ENCODE assay signal across 1 cellular context in genomic region chr17:63834431-63835166, GRCh38.
TF ChIP-seq lines count a peak whose summit lies in the region.

No MANE protein-coding gene starts in this region.

TF ChIP-seq in K562, 482 proteins besides CTCF, POLR2A, EP300 and RAD21 (continued from another document and continues in another):
- TF ChIP-seq, protein P1, sequence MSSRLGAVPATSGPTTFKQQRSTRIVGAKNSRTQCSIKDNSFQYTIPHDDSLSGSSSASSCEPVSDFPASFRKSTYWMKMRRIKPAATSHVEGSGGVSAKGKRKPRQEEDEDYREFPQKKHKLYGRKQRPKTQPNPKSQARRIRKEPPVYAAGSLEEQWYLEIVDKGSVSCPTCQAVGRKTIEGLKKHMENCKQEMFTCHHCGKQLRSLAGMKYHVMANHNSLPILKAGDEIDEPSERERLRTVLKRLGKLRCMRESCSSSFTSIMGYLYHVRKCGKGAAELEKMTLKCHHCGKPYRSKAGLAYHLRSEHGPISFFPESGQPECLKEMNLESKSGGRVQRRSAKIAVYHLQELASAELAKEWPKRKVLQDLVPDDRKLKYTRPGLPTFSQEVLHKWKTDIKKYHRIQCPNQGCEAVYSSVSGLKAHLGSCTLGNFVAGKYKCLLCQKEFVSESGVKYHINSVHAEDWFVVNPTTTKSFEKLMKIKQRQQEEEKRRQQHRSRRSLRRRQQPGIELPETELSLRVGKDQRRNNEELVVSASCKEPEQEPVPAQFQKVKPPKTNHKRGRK (tag; IDR thresholded peaks at IDR 0.05) = no peak
- TF ChIP-seq, protein P2, sequence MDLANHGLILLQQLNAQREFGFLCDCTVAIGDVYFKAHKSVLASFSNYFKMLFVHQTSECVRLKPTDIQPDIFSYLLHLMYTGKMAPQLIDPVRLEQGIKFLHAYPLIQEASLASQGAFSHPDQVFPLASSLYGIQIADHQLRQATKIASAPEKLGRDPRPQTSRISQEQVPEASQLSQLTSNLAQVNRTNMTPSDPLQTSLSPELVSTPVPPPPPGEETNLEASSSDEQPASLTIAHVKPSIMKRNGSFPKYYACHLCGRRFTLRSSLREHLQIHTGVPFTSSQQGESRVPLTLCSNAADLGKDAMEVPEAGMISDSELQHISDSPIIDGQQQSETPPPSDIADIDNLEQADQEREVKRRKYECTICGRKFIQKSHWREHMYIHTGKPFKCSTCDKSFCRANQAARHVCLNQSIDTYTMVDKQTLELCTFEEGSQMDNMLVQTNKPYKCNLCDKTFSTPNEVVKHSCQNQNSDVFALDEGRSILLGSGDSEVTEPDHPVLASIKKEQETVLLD (IDR thresholded peaks at IDR 0.05) = no peak
- TF ChIP-seq ZNF184 (CRISPR knock-in tag; IDR thresholded peaks at IDR 0.05) (no peak), CAMTA2 (CRISPR knock-in tag; conservative IDR thresholded peaks at IDR 0.05) (no peak), DACH1 (IDR thresholded peaks at IDR 0.05; ENCODE audit: partially characterized antibody) (no peak), BRD9 (IDR thresholded peaks at IDR 0.05; ENCODE audit: low read depth, partially characterized antibody) (no peak), NRF1 (conservative IDR thresholded peaks at IDR 0.05 in 1 of 2, IDR thresholded peaks at IDR 0.05 in 1 of 2) (no peak; a peak in 1 of 4 replicates), HDAC8 (tag; IDR thresholded peaks at IDR 0.05) (no peak), MIER1 (IDR thresholded peaks at IDR 0.05; ENCODE audit: low read depth) (no peak), CREM (IDR thresholded peaks at IDR 0.05; ENCODE audit: low read depth) (peak; percentile 65), MAX (CRISPR knock-in tag; IDR thresholded peaks at IDR 0.05) (peak; percentile 68; the same call in 1 of the 2 replicates), ZNF586 (CRISPR knock-in tag; conservative IDR thresholded peaks at IDR 0.05) (no peak), MLX (CRISPR knock-in tag; conservative IDR thresholded peaks at IDR 0.05) (no peak), MYC (IDR thresholded peaks at IDR 0.05; ENCODE audit: low read depth, low read length) (peak; percentile 70), MYC (CRISPR knock-in tag; IDR thresholded peaks at IDR 0.05; ENCODE audit: borderline replicate concordance, low read depth) (no peak), KHSRP (IDR thresholded peaks at IDR 0.05) (no peak), RBM15 (IDR thresholded peaks at IDR 0.05; ENCODE audit: insufficient read depth, low read length) (no peak), STAG1 (CRISPR knock-in tag; IDR thresholded peaks at IDR 0.05; ENCODE audit: borderline replicate concordance) (no peak), SRSF9 (IDR thresholded peaks at IDR 0.05; ENCODE audit: borderline replicate concordance, low read depth, low read length) (no peak), NEUROD1 (IDR thresholded peaks at IDR 0.05; ENCODE audit: borderline replicate concordance, low read depth, low read length, partially characterized antibody) (no peak), ZBTB7A (IDR thresholded peaks at IDR 0.05; ENCODE audit: borderline replicate concordance, control insufficient read depth, low read depth, low read length) (peak; percentile 44; the same call in 1 of the 2 replicates), E2F6 (IDR thresholded peaks at IDR 0.05; ENCODE audit: borderline replicate concordance in 1 of 2, extremely low read depth in 1 of 2, insufficient read depth in 1 of 2, insufficient read length in 1 of 2, low read depth in 1 of 2, low read length in 1 of 2, poor library complexity in 1 of 2, severe bottlenecking in 1 of 2) (peak in 1 of 2 experiments; percentile 6), CEBPB (tag; IDR thresholded peaks at IDR 0.05) (no peak), KLF6 (CRISPR knock-in tag; IDR thresholded peaks at IDR 0.05; ENCODE audit: borderline replicate concordance) (no peak), TEAD4 (IDR thresholded peaks at IDR 0.05; ENCODE audit: low read length) (no peak), TEAD4 (CRISPR knock-in tag; IDR thresholded peaks at IDR 0.05; ENCODE audit: borderline replicate concordance) (no peak), GTF2E2 (tag; IDR thresholded peaks at IDR 0.05) (no peak), DPF2 (IDR thresholded peaks at IDR 0.05) (no peak), NR0B1 (IDR thresholded peaks at IDR 0.05; ENCODE audit: partially characterized antibody) (no peak), RBM34 (IDR thresholded peaks at IDR 0.05; ENCODE audit: borderline replicate concordance, insufficient read depth, low read length) (no peak), MTA1 (IDR thresholded peaks at IDR 0.05; ENCODE audit: borderline replicate concordance) (no peak), RFX1 (IDR thresholded peaks at IDR 0.05) (no peak), TFAM (CRISPR knock-in tag; conservative IDR thresholded peaks at IDR 0.05) (no peak), PHB (CRISPR knock-in tag; IDR thresholded peaks at IDR 0.05) (no peak), SMC3 (conservative IDR thresholded peaks at IDR 0.05; ENCODE audit: insufficient read depth, low read depth, low read length) (peak; percentile 25; the same call in 1 of the 2 replicates), ZNF584 (CRISPR knock-in tag; IDR thresholded peaks at IDR 0.05; ENCODE audit: low read depth) (no peak), RBBP5 (IDR thresholded peaks at IDR 0.05; ENCODE audit: borderline replicate concordance, insufficient read depth, low read length, poor library complexity, severe bottlenecking) (no peak), U2AF1 (optimal IDR thresholded peaks at IDR 0.05; ENCODE audit: low read depth, low read length) (no peak)
- TF ChIP-seq, protein P3, sequence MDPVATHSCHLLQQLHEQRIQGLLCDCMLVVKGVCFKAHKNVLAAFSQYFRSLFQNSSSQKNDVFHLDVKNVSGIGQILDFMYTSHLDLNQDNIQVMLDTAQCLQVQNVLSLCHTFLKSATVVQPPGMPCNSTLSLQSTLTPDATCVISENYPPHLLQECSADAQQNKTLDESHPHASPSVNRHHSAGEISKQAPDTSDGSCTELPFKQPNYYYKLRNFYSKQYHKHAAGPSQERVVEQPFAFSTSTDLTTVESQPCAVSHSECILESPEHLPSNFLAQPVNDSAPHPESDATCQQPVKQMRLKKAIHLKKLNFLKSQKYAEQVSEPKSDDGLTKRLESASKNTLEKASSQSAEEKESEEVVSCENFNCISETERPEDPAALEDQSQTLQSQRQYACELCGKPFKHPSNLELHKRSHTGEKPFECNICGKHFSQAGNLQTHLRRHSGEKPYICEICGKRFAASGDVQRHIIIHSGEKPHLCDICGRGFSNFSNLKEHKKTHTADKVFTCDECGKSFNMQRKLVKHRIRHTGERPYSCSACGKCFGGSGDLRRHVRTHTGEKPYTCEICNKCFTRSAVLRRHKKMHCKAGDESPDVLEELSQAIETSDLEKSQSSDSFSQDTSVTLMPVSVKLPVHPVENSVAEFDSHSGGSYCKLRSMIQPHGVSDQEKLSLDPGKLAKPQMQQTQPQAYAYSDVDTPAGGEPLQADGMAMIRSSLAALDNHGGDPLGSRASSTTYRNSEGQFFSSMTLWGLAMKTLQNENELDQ (CRISPR knock-in tag; IDR thresholded peaks at IDR 0.05; ENCODE audit: borderline replicate concordance) = no peak
- TF ChIP-seq, protein P4, sequence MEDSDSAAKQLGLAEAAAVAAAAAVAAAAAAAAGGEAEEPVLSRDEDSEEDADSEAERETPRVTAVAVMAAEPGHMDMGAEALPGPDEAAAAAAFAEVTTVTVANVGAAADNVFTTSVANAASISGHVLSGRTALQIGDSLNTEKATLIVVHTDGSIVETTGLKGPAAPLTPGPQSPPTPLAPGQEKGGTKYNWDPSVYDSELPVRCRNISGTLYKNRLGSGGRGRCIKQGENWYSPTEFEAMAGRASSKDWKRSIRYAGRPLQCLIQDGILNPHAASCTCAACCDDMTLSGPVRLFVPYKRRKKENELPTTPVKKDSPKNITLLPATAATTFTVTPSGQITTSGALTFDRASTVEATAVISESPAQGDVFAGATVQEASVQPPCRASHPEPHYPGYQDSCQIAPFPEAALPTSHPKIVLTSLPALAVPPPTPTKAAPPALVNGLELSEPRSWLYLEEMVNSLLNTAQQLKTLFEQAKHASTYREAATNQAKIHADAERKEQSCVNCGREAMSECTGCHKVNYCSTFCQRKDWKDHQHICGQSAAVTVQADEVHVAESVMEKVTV (CRISPR knock-in tag; IDR thresholded peaks at IDR 0.05) = 0 out of 2 replicates have a peak, but pooled peaks have one; percentile 28
- TF ChIP-seq, protein P5, sequence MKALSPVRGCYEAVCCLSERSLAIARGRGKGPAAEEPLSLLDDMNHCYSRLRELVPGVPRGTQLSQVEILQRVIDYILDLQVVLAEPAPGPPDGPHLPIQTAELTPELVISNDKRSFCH (CRISPR knock-in tag; IDR thresholded peaks at IDR 0.05) = no peak
- TF ChIP-seq, protein P5 (tag; IDR thresholded peaks at IDR 0.05) = no peak
- TF ChIP-seq, protein P6, sequence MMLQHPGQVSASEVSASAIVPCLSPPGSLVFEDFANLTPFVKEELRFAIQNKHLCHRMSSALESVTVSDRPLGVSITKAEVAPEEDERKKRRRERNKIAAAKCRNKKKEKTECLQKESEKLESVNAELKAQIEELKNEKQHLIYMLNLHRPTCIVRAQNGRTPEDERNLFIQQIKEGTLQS (IDR thresholded peaks at IDR 0.05) = no peak
- TF ChIP-seq, protein P6 (CRISPR knock-in tag; conservative IDR thresholded peaks at IDR 0.05) = no peak
- TF ChIP-seq, protein P7, sequence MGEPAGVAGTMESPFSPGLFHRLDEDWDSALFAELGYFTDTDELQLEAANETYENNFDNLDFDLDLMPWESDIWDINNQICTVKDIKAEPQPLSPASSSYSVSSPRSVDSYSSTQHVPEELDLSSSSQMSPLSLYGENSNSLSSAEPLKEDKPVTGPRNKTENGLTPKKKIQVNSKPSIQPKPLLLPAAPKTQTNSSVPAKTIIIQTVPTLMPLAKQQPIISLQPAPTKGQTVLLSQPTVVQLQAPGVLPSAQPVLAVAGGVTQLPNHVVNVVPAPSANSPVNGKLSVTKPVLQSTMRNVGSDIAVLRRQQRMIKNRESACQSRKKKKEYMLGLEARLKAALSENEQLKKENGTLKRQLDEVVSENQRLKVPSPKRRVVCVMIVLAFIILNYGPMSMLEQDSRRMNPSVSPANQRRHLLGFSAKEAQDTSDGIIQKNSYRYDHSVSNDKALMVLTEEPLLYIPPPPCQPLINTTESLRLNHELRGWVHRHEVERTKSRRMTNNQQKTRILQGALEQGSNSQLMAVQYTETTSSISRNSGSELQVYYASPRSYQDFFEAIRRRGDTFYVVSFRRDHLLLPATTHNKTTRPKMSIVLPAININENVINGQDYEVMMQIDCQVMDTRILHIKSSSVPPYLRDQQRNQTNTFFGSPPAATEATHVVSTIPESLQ (CRISPR knock-in tag; IDR thresholded peaks at IDR 0.05) = no peak
- TF ChIP-seq, protein P8, sequence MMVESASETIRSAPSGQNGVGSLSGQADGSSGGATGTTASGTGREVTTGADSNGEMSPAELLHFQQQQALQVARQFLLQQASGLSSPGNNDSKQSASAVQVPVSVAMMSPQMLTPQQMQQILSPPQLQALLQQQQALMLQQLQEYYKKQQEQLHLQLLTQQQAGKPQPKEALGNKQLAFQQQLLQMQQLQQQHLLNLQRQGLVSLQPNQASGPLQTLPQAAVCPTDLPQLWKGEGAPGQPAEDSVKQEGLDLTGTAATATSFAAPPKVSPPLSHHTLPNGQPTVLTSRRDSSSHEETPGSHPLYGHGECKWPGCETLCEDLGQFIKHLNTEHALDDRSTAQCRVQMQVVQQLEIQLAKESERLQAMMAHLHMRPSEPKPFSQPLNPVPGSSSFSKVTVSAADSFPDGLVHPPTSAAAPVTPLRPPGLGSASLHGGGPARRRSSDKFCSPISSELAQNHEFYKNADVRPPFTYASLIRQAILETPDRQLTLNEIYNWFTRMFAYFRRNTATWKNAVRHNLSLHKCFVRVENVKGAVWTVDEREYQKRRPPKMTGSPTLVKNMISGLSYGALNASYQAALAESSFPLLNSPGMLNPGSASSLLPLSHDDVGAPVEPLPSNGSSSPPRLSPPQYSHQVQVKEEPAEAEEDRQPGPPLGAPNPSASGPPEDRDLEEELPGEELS (CRISPR knock-in tag; IDR thresholded peaks at IDR 0.05; ENCODE audit: borderline replicate concordance) = no peak
- TF ChIP-seq, protein P9, sequence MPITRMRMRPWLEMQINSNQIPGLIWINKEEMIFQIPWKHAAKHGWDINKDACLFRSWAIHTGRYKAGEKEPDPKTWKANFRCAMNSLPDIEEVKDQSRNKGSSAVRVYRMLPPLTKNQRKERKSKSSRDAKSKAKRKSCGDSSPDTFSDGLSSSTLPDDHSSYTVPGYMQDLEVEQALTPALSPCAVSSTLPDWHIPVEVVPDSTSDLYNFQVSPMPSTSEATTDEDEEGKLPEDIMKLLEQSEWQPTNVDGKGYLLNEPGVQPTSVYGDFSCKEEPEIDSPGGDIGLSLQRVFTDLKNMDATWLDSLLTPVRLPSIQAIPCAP (CRISPR knock-in tag; IDR thresholded peaks at IDR 0.05; ENCODE audit: borderline replicate concordance) = no peak
